8 cellular contexts compared by ENCODE assay signal in genomic region chr4:82891728-82892466, GRCh38. TPM values are rescaled to one million over a fixed set of nuclear protein-coding genes. Genes with fewer than 3 reads are reported as not detected.
DNase-seq lines count a peak whose midpoint lies in the region; ATAC-seq and TF ChIP-seq lines count a peak whose summit lies in the region.

No MANE protein-coding gene starts in this region.

- TF ChIP-seq CTCF in Caco-2 (IDR thresholded peaks at IDR 0.05; ENCODE audit: insufficient read depth in 1 of 2, low read depth in 1 of 2, low read length in 1 of 2, severe bottlenecking in 1 of 2, unreplicated experiment in 1 of 2) (no peak), HFFc6 (IDR thresholded peaks at IDR 0.05) (no peak)

- peaks cover 38% of the 10 kb centered on the region for H3K4me1 ChIP-seq in Caco-2
- H3K4me1 ChIP-seq in subcutaneous abdominal adipose tissue (ENCODE audit: control insufficient read depth in 5 of 5, insufficient read depth in 5 of 5, low read length in 5 of 5): peaks cover 2 to 31% (median 26%) of the 10 kb centered on the region in 5 donors

- H3K27me3 Mint-ChIP-seq in Caco-2 (ENCODE audit: insufficient read depth, unreplicated experiment) (no peaks in the 10 kb centered on the region), HFFc6 (ENCODE audit: insufficient read depth) (peaks cover 11% of the 10 kb centered on the region)
- H3K27me3 Mint-ChIP-seq in activated T-helper 17 cell treated with anti-CD3 and anti-CD28 coated beads, Interleukin-2, amount 50 U/mL, for 72 hours: no peaks in the 10 kb centered on the region

- H3K36me3 ChIP-seq in Caco-2 (ENCODE audit: control insufficient read depth, insufficient read depth, low read length) (no peaks in the 10 kb centered on the region; the same call in 1 of the 2 replicates), subcutaneous abdominal adipose tissue (ENCODE audit: control insufficient read depth in 5 of 5, insufficient read depth in 5 of 5, low read length in 5 of 5) (peaks cover 8 to 24% (median 16%) of the 10 kb centered on the region in 5 donors)

- peak overlapping the region; percentile 77 to 93 (median 81) for H3K9ac ChIP-seq in subcutaneous abdominal adipose tissue (ENCODE audit: low read length in 5 of 5)

- intact Hi-C loops in Caco-2 (cut with micrococcal nuclease; ENCODE audit: unreplicated experiment) (loop anchor here (1.0 to 2.0 kb wide), 2 partner anchors 8 to 39 kb away; partner anchors contain the start of gene THAP9), posterior cingulate gyrus (cut with DNase I) (loop anchor here (1.0 to 5.0 kb wide), 3 partner anchors 8 to 430 kb away; partner anchors contain the start of gene THAP9)

- BruUV-seq in Caco-2 (replicated peaks; lab: Mats Ljungman, UMichigan): TSS peak; percentile 91

- H3K27me3 ChIP-seq in Caco-2 (replicated peaks; ENCODE audit: control insufficient read depth, insufficient read depth, low read length): no peaks in the 10 kb centered on the region
- H3K27me3 ChIP-seq in subcutaneous abdominal adipose tissue (ENCODE audit: control insufficient read depth in 5 of 5, insufficient read depth in 4 of 5, low read length in 5 of 5): no peaks in the 10 kb centered on the region

- DNase-seq in Caco-2 (no peak), HFFc6 (peak; percentile 14), NCI-H2029 treated with DMSO at 0.1 percent for 48 hours (lab: John Stamatoyannopoulos, UW) (no peak), posterior cingulate gyrus (no peak), MV-4-11 (lab: John Stamatoyannopoulos, UW) (no peak)

- peak overlapping the region; percentile 99 for H3K27ac ChIP-seq in subcutaneous abdominal adipose tissue (ENCODE audit: low read depth, low read length)

- peak overlapping the region; percentile 95 for H3K27ac Mint-ChIP-seq in Caco-2 (ENCODE audit: unreplicated experiment)
- peak overlapping the region; percentile 98 for H3K27ac Mint-ChIP-seq in HFFc6
- H3K27ac Mint-ChIP-seq in activated T-helper 17 cell treated with anti-CD3 and anti-CD28 coated beads, Interleukin-2, amount 50 U/mL, for 72 hours: peak overlapping the region; percentile 94

- H3K4me3 Mint-ChIP-seq in Caco-2 (ENCODE audit: unreplicated experiment) (peak overlapping the region; percentile 94), HFFc6 (peak overlapping the region; percentile 96)
- peak overlapping the region; percentile 95 for H3K4me3 Mint-ChIP-seq in activated T-helper 17 cell treated with anti-CD3 and anti-CD28 coated beads, Interleukin-2, amount 50 U/mL, for 72 hours

- H3K36me3 Mint-ChIP-seq in Caco-2 (ENCODE audit: insufficient read depth, unreplicated experiment) (peaks cover 55% of the 10 kb centered on the region), HFFc6 (ENCODE audit: low read depth) (peaks cover 45% of the 10 kb centered on the region)
- H3K36me3 Mint-ChIP-seq in activated T-helper 17 cell treated with anti-CD3 and anti-CD28 coated beads, Interleukin-2, amount 50 U/mL, for 72 hours (ENCODE audit: low read depth): peaks cover 20% of the 10 kb centered on the region

- H3K9me3 ChIP-seq in Caco-2 (no peaks in the 10 kb centered on the region), iPS-18c (ENCODE audit: control insufficient read depth, insufficient read depth, low read length) (peaks cover 2% of the 10 kb centered on the region), subcutaneous abdominal adipose tissue (ENCODE audit: control insufficient read depth in 5 of 5, low read length in 5 of 5) (no peaks in the 10 kb centered on the region)

- CTCF ChIA-PET in Caco-2 (lab: Charles Lee): no interaction called here

- H3K4me3 ChIP-seq in Caco-2 (ENCODE audit: low read depth, low read length): peak overlapping the region; percentile 73
- peak overlapping the region; percentile 98 for H3K4me3 ChIP-seq in iPS-18c (ENCODE audit: insufficient read depth, low read depth, low read length)
- H3K4me3 ChIP-seq in subcutaneous abdominal adipose tissue (ENCODE audit: low read depth in 1 of 5, low read length in 5 of 5): peak overlapping the region; percentile 80 to 95 (median 94)

- no peak for ATAC-seq in activated T-helper 17 cell treated with anti-CD3 and anti-CD28 coated beads, Interleukin-2, amount 50 U/mL, for 72 hours (replicated peaks)

- POLR2A ChIA-PET in Caco-2 (lab: Charles Lee): interaction anchor here (1.0 kb wide), 1 partner anchor 8 kb away, joined by 10 read pairs; the partner anchor contains the start of gene THAP9

- H3K9me3 Mint-ChIP-seq in Caco-2 (ENCODE audit: unreplicated experiment) (no peaks in the 10 kb centered on the region), HFFc6 (peaks cover 5% of the 10 kb centered on the region; the same call in 1 of the 2 replicates)
- H3K9me3 Mint-ChIP-seq in activated T-helper 17 cell treated with anti-CD3 and anti-CD28 coated beads, Interleukin-2, amount 50 U/mL, for 72 hours: no peaks in the 10 kb centered on the region

- H3K4me1 Mint-ChIP-seq in Caco-2 (ENCODE audit: low read depth, unreplicated experiment) (peaks cover 20% of the 10 kb centered on the region), HFFc6 (ENCODE audit: low read depth) (peaks cover 48% of the 10 kb centered on the region)
- peaks cover 9% of the 10 kb centered on the region for H3K4me1 Mint-ChIP-seq in activated T-helper 17 cell treated with anti-CD3 and anti-CD28 coated beads, Interleukin-2, amount 50 U/mL, for 72 hours

RNA-seq across cellular contexts. Expression of gene SEC31A, which starts 0.9 kb away (rescaled TPM):
- total RNA-seq in Caco-2 (2022): 175 and 187 TPM in 2 replicates
- total RNA-seq in HFFc6 (2021; fragmentation: NEBNext Ultra II Directional; extraction: Animal tissue kit (Norgen Biotek cat#: 25700)): 100 to 1,000 TPM; 304 to 395 (median 384) TPM
- total RNA-seq in activated T-helper 17 cell treated with anti-CD3 and anti-CD28 coated beads, Interleukin-2, amount 50 U/mL, for 72 hours: 100 to 1,000 TPM in 1 of 2 donors, 10 to 100 TPM in 1; 82.6 to 124 TPM

RNA-seq across cellular contexts. Expression of gene THAP9, which starts 8.6 kb away (rescaled TPM):
- 6.8 and 7.9 TPM in 2 replicates for total RNA-seq in Caco-2 (2022)
- 1 to 10 TPM in 5 of 6 experiments, under 1 TPM in 1; 0.87 to 2.2 (median 1.5) TPM for total RNA-seq in HFFc6 (2021; fragmentation: NEBNext Ultra II Directional; extraction: Animal tissue kit (Norgen Biotek cat#: 25700))
- total RNA-seq in activated T-helper 17 cell treated with anti-CD3 and anti-CD28 coated beads, Interleukin-2, amount 50 U/mL, for 72 hours: 1 to 10 TPM; 1.5 to 1.9 TPM
